Comparison of ENCODE assay signal across 8 cellular contexts in the genomic region with DNA sequence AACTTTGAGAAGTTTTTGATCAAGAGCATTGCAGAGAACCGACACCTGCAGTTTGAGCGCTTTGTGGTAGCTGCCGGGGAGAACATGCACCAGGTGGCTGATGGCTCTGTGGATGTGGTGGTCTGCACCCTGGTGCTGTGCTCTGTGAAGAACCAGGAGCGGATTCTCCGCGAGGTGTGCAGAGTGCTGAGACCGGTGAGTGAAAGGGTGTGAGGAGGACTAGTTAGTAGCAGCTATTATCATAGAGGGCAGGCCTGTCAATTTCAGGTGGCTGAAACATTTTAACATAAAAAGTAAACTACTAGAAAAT. TPM values are rescaled to one million over a fixed set of nuclear protein-coding genes. Genes with fewer than 3 reads are reported as not detected.
DNase-seq lines count a peak whose midpoint lies in the region; ATAC-seq and TF ChIP-seq lines count a peak whose summit lies in the region.

No MANE protein-coding gene starts in this region.

- peaks cover 20 to 39% (median 30%) of the 10 kb centered on the region in 3 donors for H3K4me1 Mint-ChIP-seq in T-cell

- peak overlapping the region; percentile 59 to 75 for H3K27ac Mint-ChIP-seq in T-cell

- peak overlapping the region; percentile 74 to 80 (median 78) for H3K4me3 Mint-ChIP-seq in T-cell

- POLR2A ChIA-PET in T-cell (lab: Charles Lee): no interaction called here

- no peaks in the 10 kb centered on the region for H3K27me3 ChIP-seq in heart left ventricle

- H3K27ac ChIP-seq in heart left ventricle: peak overlapping the region; percentile 83 to 95 (median 88)

- H3K27me3 Mint-ChIP-seq in T-cell: no peaks in the 10 kb centered on the region

- peak in 3 of 4 experiments; percentile 38 to 48 (median 43) for ATAC-seq in T-cell (replicated peaks in 1 of 4)
- ATAC-seq in heart left ventricle: peak; percentile 29 to 52 (median 40)
- ATAC-seq in HG03342 (IDR thresholded peaks at IDR 0.05; ENCODE audit: unreplicated experiment): no peak
- ATAC-seq in GM21786 (IDR thresholded peaks at IDR 0.05; ENCODE audit: unreplicated experiment): no peak
- ATAC-seq in GM18858 (IDR thresholded peaks at IDR 0.05; ENCODE audit: unreplicated experiment): no peak

- H3K36me3 Mint-ChIP-seq in T-cell: no peaks in the 10 kb centered on the region

- H3K9me3 Mint-ChIP-seq in T-cell: no peaks in the 10 kb centered on the region

- H3K4me1 ChIP-seq in heart left ventricle: peaks cover 0 to 60% (median 40%) of the 10 kb centered on the region in 12 donors

- DNase-seq in NCI-H82 (lab: John Stamatoyannopoulos, UW) (peak; percentile 68), NCI-H82 treated with DMSO at 0.1 percent for 48 hours (lab: John Stamatoyannopoulos, UW; ENCODE audit: unreplicated experiment) (no peak), T-cell (peak in 9 of 34 experiments; percentile 2 to 27 (median 5)), heart left ventricle (peak in 1 of 5 donors; percentile 32), retinal pigment epithelial cell (ENCODE audit: low read depth) (no peak)

- H3K4me3 ChIP-seq in heart left ventricle (peak overlapping the region; percentile 63 to 88 (median 71)), retinal pigment epithelial cell (ENCODE audit: low read length) (peak overlapping the region; percentile 9)

- CTCF ChIA-PET in T-cell (lab: Charles Lee): no interaction called here

- WGBS in heart left ventricle, 4 donors: 12 to 21% (median 18%) methylated on average over 7 of the region's 7 CpGs

- intact Hi-C loops in heart left ventricle (cut with DNase I): loop anchor here in 5 of 10 donors (2.0 to 10.0 kb wide), 7 partner anchors 57 to 160 kb away; a partner anchor contains a TSS

- no peak for TF ChIP-seq POLR2A in heart left ventricle (IDR thresholded peaks at IDR 0.05)

- no peaks in the 10 kb centered on the region for H3K9me3 ChIP-seq in heart left ventricle

- peaks cover 0 to 12% (median 7%) of the 10 kb centered on the region in 9 donors for H3K36me3 ChIP-seq in heart left ventricle

- no peak for TF ChIP-seq CTCF in heart left ventricle (IDR thresholded peaks at IDR 0.05)
- TF ChIP-seq CTCF in retinal pigment epithelial cell (conservative IDR thresholded peaks at IDR 0.05; ENCODE audit: low read depth, low read length): no peak

RNA-seq across cellular contexts. Expression of a gene that starts 27.0 kb away (rescaled TPM):
- total RNA-seq in T-cell (not detected), heart left ventricle (not detected)
- polyA plus RNA-seq in heart left ventricle: not detected

Comparison
In these comparisons a context has a peak if more than half of its experiments do, and no peak if none do; other contexts are left out.
1. ATAC-seq: peak in T-cell (3 of 4) and heart left ventricle (4 of 4); none in HG03342 (single experiment), GM21786 (single experiment) and GM18858 (single experiment).